Comparison of ENCODE assay signal across 9 cellular contexts in genomic region chr4:103996637-103997036, GRCh38.
DNase-seq lines count a peak whose midpoint lies in the region; ATAC-seq, FAIRE-seq and TF ChIP-seq lines count a peak whose summit lies in the region.
"Had no signal": no experiment of that assay in that cellular context is flagged by ENCODE, and none has a peak within 500 bp of the region (broad histone marks: within the 10 kb centered on the region; RNA-seq: fewer than 3 reads in every experiment).

No MANE protein-coding gene starts in this region.

- H2BK12ac ChIP-seq in H1 (ENCODE audit: low read depth, low read length), result no peak overlapping the region
- H2BK12ac ChIP-seq in neuronal stem cell (ENCODE audit: low read length), result no peak overlapping the region

- H3K9me3 ChIP-seq in H1 (ENCODE audit: insufficient read depth in 2 of 2, low read depth in 1 of 2, low read length in 1 of 2) (0 out of 4 replicates have a peak, but pooled peaks cover 0 to under 1% of the 10 kb centered on the region in 2 experiments), neuronal stem cell (replicated peaks in 1 of 2; ENCODE audit: control insufficient read depth in 2 of 2, insufficient read depth in 1 of 2, low read depth in 1 of 2, low read length in 2 of 2) (peaks cover 0 to 6% of the 10 kb centered on the region in 2 donors)

- no peak overlapping the region for H4K91ac ChIP-seq in H1 (replicated peaks; ENCODE audit: insufficient read length, low read length)
- no peak overlapping the region for H4K91ac ChIP-seq in neuronal stem cell (ENCODE audit: low read depth, low read length, poor library complexity)

- peaks cover 6 to 14% of the 10 kb centered on the region in 2 donors for H3K9me3 Mint-ChIP-seq in activated naive CD4-positive, alpha-beta T cell treated with anti-CD3 and anti-CD28 coated beads, Interleukin-2, amount 50 U/mL, for 72 hours

- DNase-seq in GM03348 (ENCODE audit: low spot score), result peak; percentile 31
- DNase-seq in NCI-H2227 (lab: John Stamatoyannopoulos, UW; ENCODE audit: unreplicated experiment), result peak; percentile 37
- DNase-seq in H1 (ENCODE audit: low read depth in 1 of 2, low spot score in 2 of 2), result peak in 1 of 2 experiments; percentile 29
- DNase-seq in neuronal stem cell (ENCODE audit: low spot score), result peak; percentile 51
- no peak for DNase-seq in NCI-H2029 treated with DMSO at 0.1 percent for 48 hours (lab: John Stamatoyannopoulos, UW)
- no peak for DNase-seq in activated naive CD4-positive, alpha-beta T cell treated with anti-CD3 and anti-CD28 coated beads, Interleukin-2, amount 50 U/mL, for 72 hours (ENCODE audit: low spot score in 2 of 2)
- DNase-seq: right cardiac atrium had no signal

- H3K56ac ChIP-seq in H1 (replicated peaks; ENCODE audit: insufficient read length, low read depth, low read length), result no peak overlapping the region

- H3K4me3 ChIP-seq in H1 (ENCODE audit: extremely low read depth in 1 of 4, insufficient read depth in 2 of 4, low read depth in 3 of 4, low read length in 4 of 4) (peak overlapping the region in 1 of 4 experiments; percentile 20; a peak in 1 of 8 replicates), neuronal stem cell (ENCODE audit: low read length in 2 of 2) (no peak overlapping the region)

- FAIRE-seq in H1 (lab: Jason Lieb, UNC), result peak; percentile 86

- H2AFZ ChIP-seq in H1 (ENCODE audit: low read length), result no peak overlapping the region
- peak overlapping the region; percentile 72 for H2AFZ ChIP-seq in neuronal stem cell (ENCODE audit: low read length)

- CTCF ChIA-PET in H1 (lab: Charles Lee; ENCODE audit: partially characterized antibody), result interaction anchor here (0.6 to 0.8 kb wide), 3 partner anchors 66 to 1400 kb away, joined by 3 read pairs; no protein-coding TSS in a partner anchor

- no peak overlapping the region for H4K8ac ChIP-seq in H1 (ENCODE audit: extremely low read depth, insufficient read depth, low read length)
- H4K8ac ChIP-seq in neuronal stem cell (ENCODE audit: low read depth, low read length), result no peak overlapping the region

- H3K4ac ChIP-seq in H1 (replicated peaks; ENCODE audit: insufficient read length, low read depth, low read length), result no peak overlapping the region
- no peak overlapping the region for H3K4ac ChIP-seq in neuronal stem cell (ENCODE audit: low read length)

- TF ChIP-seq CTCF in H1 (IDR thresholded peaks at IDR 0.05; ENCODE audit: control extremely low read depth in 1 of 3, insufficient read depth in 1 of 3, low read depth in 1 of 3, low read length in 3 of 3), result no peak

- H3K18ac ChIP-seq in H1 (ENCODE audit: extremely low read depth, low read length) (peak overlapping the region; percentile 5; the same call in 1 of the 2 replicates), neuronal stem cell (ENCODE audit: low read length) (no peak overlapping the region)

- H2BK15ac ChIP-seq in H1 (ENCODE audit: low read length) (no peak overlapping the region), neuronal stem cell (ENCODE audit: low read length) (no peak overlapping the region)

- H3K14ac ChIP-seq in H1 (ENCODE audit: insufficient read length) (no peak overlapping the region), neuronal stem cell (ENCODE audit: low read length) (no peak overlapping the region)

- H3K4me1 ChIP-seq in H1 (replicated peaks in 1 of 4; ENCODE audit: control insufficient read depth in 3 of 4, insufficient read depth in 4 of 4, low read length in 3 of 4) (peaks cover 0 to 8% (median 3%) of the 10 kb centered on the region in 4 experiments; a peak in 5 of 7 replicates), neuronal stem cell (ENCODE audit: control insufficient read depth in 2 of 2, insufficient read depth in 1 of 2, low read depth in 1 of 2, low read length in 2 of 2) (peaks cover 0 to 3% of the 10 kb centered on the region in 2 donors)

- H3K79me1 ChIP-seq in H1 (ENCODE audit: low read depth, low read length) (no peaks in the 10 kb centered on the region), neuronal stem cell (ENCODE audit: low read depth, low read length) (no peaks in the 10 kb centered on the region)

- H3K27ac Mint-ChIP-seq in activated naive CD4-positive, alpha-beta T cell treated with anti-CD3 and anti-CD28 coated beads, Interleukin-2, amount 50 U/mL, for 72 hours, result no peak overlapping the region

- H4K5ac ChIP-seq in H1 (ENCODE audit: insufficient read length, low read depth, low read length), result peak overlapping the region; percentile 56

- H4K20me1 ChIP-seq in H1 (replicated peaks in 1 of 2; ENCODE audit: control insufficient read depth in 1 of 2, insufficient read depth in 2 of 2, low read length in 2 of 2), result no peaks in the 10 kb centered on the region

- H3K4me2 ChIP-seq in H1 (ENCODE audit: insufficient read depth in 1 of 2, low read depth in 2 of 2, low read length in 2 of 2) (peak overlapping the region; percentile 9 to 17; a peak in 3 of 4 replicates), neuronal stem cell (ENCODE audit: insufficient read depth, low read length, poor library complexity, severe bottlenecking) (no peak overlapping the region)

- H2AK5ac ChIP-seq in H1 (ENCODE audit: low read depth, low read length) (no peak overlapping the region), neuronal stem cell (ENCODE audit: low read depth, low read length) (no peak overlapping the region)

- peak overlapping the region; percentile 47; the same call in 1 of the 2 replicates for H3K27ac ChIP-seq in H1 (ENCODE audit: low read depth, low read length)
- H3K27ac ChIP-seq in neuronal stem cell (replicated peaks; ENCODE audit: low read length), result no peak overlapping the region

- no peaks in the 10 kb centered on the region for H3K27me3 ChIP-seq in H1 (replicated peaks in 1 of 4; ENCODE audit: control insufficient read depth in 3 of 4, extremely low read depth in 1 of 4, insufficient read depth in 3 of 4, low read length in 3 of 4)
- H3K27me3 ChIP-seq in neuronal stem cell (ENCODE audit: control insufficient read depth in 3 of 3, insufficient read depth in 3 of 3, low read depth in 1 of 3, low read length in 3 of 3), result no peaks in the 10 kb centered on the region

- H3K9ac ChIP-seq in H1 (replicated peaks in 1 of 4; ENCODE audit: extremely low read depth in 1 of 4, low read depth in 3 of 4, low read length in 3 of 4) (no peak overlapping the region), neuronal stem cell (ENCODE audit: low read depth, low read length, poor library complexity) (no peak overlapping the region)

- 22% methylated on average over 2 of the region's 2 CpGs; no CpG with 5 or more reads in 1 of the 2 experiments for WGBS in H1 (ENCODE audit: extremely low coverage in 1 of 2, insufficient coverage in 1 of 2, insufficient read length in 1 of 2, insufficient replicate concordance in 2 of 2, low coverage in 1 of 2, low lambda C conversion rate in 2 of 2, missing lambda C conversion rate in 1 of 2), 2 experiments
- no CpG with 5 or more reads among the region's 2 CpGs for WGBS in neuronal stem cell (ENCODE audit: extremely low coverage in 2 of 2, insufficient read length in 2 of 2, insufficient replicate concordance in 1 of 2), 2 donors

- POLR2A ChIA-PET in H1 (lab: Charles Lee; ENCODE audit: partially characterized antibody), result interaction anchor here (0.6 to 0.7 kb wide), 2 partner anchors 23 to 247 kb away, joined by 3 to 4 read pairs; no protein-coding TSS in a partner anchor

- H3K36me3 ChIP-seq in H1 (ENCODE audit: control insufficient read depth in 2 of 4, insufficient read depth in 4 of 4, low read length in 3 of 4) (no peaks in the 10 kb centered on the region), neuronal stem cell (replicated peaks in 1 of 2; ENCODE audit: control insufficient read depth in 2 of 2, insufficient read depth in 2 of 2, low read length in 2 of 2) (no peaks in the 10 kb centered on the region)

- peak in 1 of 2 experiments; percentile 40; a peak in 1 of 3 replicates for TF ChIP-seq POLR2A in H1 (IDR thresholded peaks at IDR 0.05; ENCODE audit: control extremely low read depth in 1 of 2, low read depth in 2 of 2, low read length in 2 of 2)

- H2BK120ac ChIP-seq in H1 (replicated peaks; ENCODE audit: low read depth, low read length), result no peak overlapping the region
- no peak overlapping the region for H2BK120ac ChIP-seq in neuronal stem cell (ENCODE audit: low read depth, low read length)

- no peak for TF ChIP-seq RAD21 in H1 (IDR thresholded peaks at IDR 0.05 in 1 of 2, conservative IDR thresholded peaks at IDR 0.05 in 1 of 2; ENCODE audit: low read depth in 2 of 2, low read length in 2 of 2)

- H3K23ac ChIP-seq in H1 (ENCODE audit: insufficient read length), result no peak overlapping the region
- no peak overlapping the region for H3K23ac ChIP-seq in neuronal stem cell (ENCODE audit: low read depth, low read length, poor library complexity)

- no peak overlapping the region for H2BK20ac ChIP-seq in H1 (ENCODE audit: low read length)

- H3K36me3 Mint-ChIP-seq in activated naive CD4-positive, alpha-beta T cell treated with anti-CD3 and anti-CD28 coated beads, Interleukin-2, amount 50 U/mL, for 72 hours, result peaks cover 3% of the 10 kb centered on the region in 2 donors

- H2BK5ac ChIP-seq in H1 (ENCODE audit: low read depth, low read length), result no peak overlapping the region; the same call in 1 of the 2 replicates
- no peak overlapping the region for H2BK5ac ChIP-seq in neuronal stem cell (ENCODE audit: low read length)

- no peaks in the 10 kb centered on the region for H3K79me2 ChIP-seq in H1 (ENCODE audit: control insufficient read depth in 1 of 2, insufficient read depth in 2 of 2, low read length in 2 of 2)

- ATAC-seq in HG03039 (IDR thresholded peaks at IDR 0.05; ENCODE audit: unreplicated experiment) (no peak), GM21526 (IDR thresholded peaks at IDR 0.05; ENCODE audit: low FRiP score, unreplicated experiment) (no peak)
- ATAC-seq in activated naive CD4-positive, alpha-beta T cell treated with anti-CD3 and anti-CD28 coated beads, Interleukin-2, amount 50 U/mL, for 72 hours, result no peak

- TF ChIP-seq EP300 in H1 (IDR thresholded peaks at IDR 0.05; ENCODE audit: borderline replicate concordance in 1 of 2, low read depth in 2 of 2, low read length in 2 of 2), result peak in 1 of 2 experiments; percentile 57; a peak in 1 of 3 replicates

- H3K23me2 ChIP-seq in H1 (ENCODE audit: low read depth, low read length), result no peaks in the 10 kb centered on the region

TF ChIP-seq in H1, 55 proteins besides CTCF, POLR2A, EP300 and RAD21 (continues in another document):
- TF ChIP-seq TEAD4 (IDR thresholded peaks at IDR 0.05; ENCODE audit: low read depth, low read length), result peak; percentile 84
- 0 out of 2 replicates have a peak, but pooled peaks have one; percentile 34 for TF ChIP-seq TAF1 (IDR thresholded peaks at IDR 0.05; ENCODE audit: low read depth, low read length)
- peak; percentile 82 for TF ChIP-seq BACH1 (IDR thresholded peaks at IDR 0.05; ENCODE audit: low read length)
- TF ChIP-seq TCF12 (IDR thresholded peaks at IDR 0.05; ENCODE audit: low read depth, low read length), result no peak
- no peak for TF ChIP-seq SP2 (IDR thresholded peaks at IDR 0.05; ENCODE audit: low read length)
- TF ChIP-seq EZH2 (IDR thresholded peaks at IDR 0.05; ENCODE audit: low read depth, low read length, severe bottlenecking), result no peak
- TF ChIP-seq MAFK (IDR thresholded peaks at IDR 0.05; ENCODE audit: low read depth, low read length), result peak; percentile 52; the same call in 1 of the 2 replicates

Comparison
In these comparisons a context has a peak if more than half of its experiments do, and no peak if none do; other contexts are left out.
1. DNase-seq: peak in GM03348 (single experiment), NCI-H2227 (single experiment) and neuronal stem cell (single experiment); none in NCI-H2029 treated with DMSO at 0.1 percent for 48 hours (single experiment) and activated naive CD4-positive, alpha-beta T cell treated with anti-CD3 and anti-CD28 coated beads, Interleukin-2, amount 50 U/mL, for 72 hours (0 of 2).